In genomic region chr1:74856174-74856573, GRCh38 we compare ENCODE assay signal across 39 cellular contexts.
"Had no signal": no experiment of that assay in that cellular context is flagged by ENCODE, and none has a peak within 500 bp of the region (broad histone marks: within the 10 kb centered on the region; RNA-seq: fewer than 3 reads in every experiment).

No MANE protein-coding gene starts in this region.

- H3K27ac ChIP-seq: ascending aorta, cardiac muscle cell, VCaP had no signal

- DNase-seq: activated CD4-positive, alpha-beta memory T cell treated with anti-CD3 and anti-CD28 coated beads, Interleukin-2, amount 10 ng/mL, durations not matched to agents 7 days and 5 days; activated CD4-positive, alpha-beta T cell treated with anti-CD3 and anti-CD28 coated beads for 1 hour; activated CD4-positive, alpha-beta T cell treated with anti-CD3 and anti-CD28 coated beads for 36 hours; activated CD4-positive, alpha-beta T cell treated with anti-CD3 and anti-CD28 coated beads for 48 hours; activated CD4-positive, alpha-beta T cell treated with anti-CD3 and anti-CD28 coated beads, Interleukin-2, amount 10 ng/mL, durations not matched to agents 7 days and 5 days; activated CD4-positive, alpha-beta T cell treated with anti-CD3 and anti-CD28 coated beads, Interleukin-2, amount 50 U/mL, for 48 hours; activated CD4-positive, CD25-positive, alpha-beta regulatory T cell; activated CD8-positive, alpha-beta memory T cell treated with anti-CD3 and anti-CD28 coated beads for 24 hours; activated CD8-positive, alpha-beta memory T cell treated with anti-CD3 and anti-CD28 coated beads, Interleukin-2, amount 10 ng/mL, durations not matched to agents 7 days and 5 days; activated CD8-positive, alpha-beta memory T cell treated with anti-CD3 and anti-CD28 coated beads, Interleukin-2, amount 50 U/mL, for 48 hours; activated CD8-positive, alpha-beta T cell treated with anti-CD3 and anti-CD28 coated beads, Interleukin-2, amount 10 ng/mL, durations not matched to agents 7 days and 5 days; activated effector memory CD4-positive, alpha-beta T cell treated with Interleukin-2 at 50 U/mL for 16 hours; activated gamma-delta T cell; activated naive CD4-positive, alpha-beta T cell treated with anti-CD3 and anti-CD28 coated beads, Interleukin-2, amount 10 ng/mL, durations not matched to agents 7 days and 5 days; activated naive CD4-positive, alpha-beta T cell treated with Interleukin-2 at 50 U/mL for 16 hours; activated naive CD8-positive, alpha-beta T cell treated with anti-CD3 and anti-CD28 coated beads, Interleukin-2, amount 10 ng/mL, durations not matched to agents 7 days and 5 days; activated naive CD8-positive, alpha-beta T cell treated with anti-CD3 and anti-CD28 coated beads, Interleukin-2, amount 50 U/mL, for 24 hours; activated T-cell treated with anti-CD3 and anti-CD28 coated beads, Interleukin-2, amount 50 U/mL, for 24 hours; activated T-cell treated with anti-CD3 and anti-CD28 coated beads, Interleukin-2, amount 50 U/mL, for 48 hours; amygdala; anterior cingulate cortex; caudate nucleus; cerebellar nuclear complex; T-helper 1 cell; T-helper 2 cell; T-helper 9 cell had no signal

- H3K9me3 Mint-ChIP-seq: activated CD4-positive, alpha-beta memory T cell treated with anti-CD3 and anti-CD28 coated beads, Interleukin-2, amount 10 ng/mL, durations not matched to agents 7 days and 5 days; activated CD4-positive, alpha-beta T cell treated with anti-CD3 and anti-CD28 coated beads, Interleukin-2, amount 10 ng/mL, durations not matched to agents 7 days and 5 days; activated T-cell treated with anti-CD3 and anti-CD28 coated beads, Interleukin-2, amount 50 U/mL, for 24 hours; activated T-helper 2 cell treated with anti-CD3 and anti-CD28 coated beads, Interferon-gamma antibody, Interleukin-2, Interleukin-4, amounts not matched to agents 10 μg/mL and 5 μg/mL and 100 μg/mL, durations not matched to agents 14 hours and 24 hours and 36 hours; brain had no signal

- H3K4me1 ChIP-seq: ascending aorta had no signal

- H3K4me3 Mint-ChIP-seq: activated CD4-positive, alpha-beta memory T cell treated with anti-CD3 and anti-CD28 coated beads, Interleukin-2, amount 10 ng/mL, durations not matched to agents 7 days and 5 days; activated CD4-positive, alpha-beta T cell treated with anti-CD3 and anti-CD28 coated beads for 36 hours; activated CD4-positive, alpha-beta T cell treated with anti-CD3 and anti-CD28 coated beads, Interleukin-2, amount 10 ng/mL, durations not matched to agents 7 days and 5 days; activated CD8-positive, alpha-beta memory T cell treated with anti-CD3 and anti-CD28 coated beads, Interleukin-2, amount 10 ng/mL, durations not matched to agents 7 days and 5 days; activated CD8-positive, alpha-beta T cell treated with anti-CD3 and anti-CD28 coated beads, Interleukin-2, amount 10 ng/mL, durations not matched to agents 7 days and 5 days; activated naive CD4-positive, alpha-beta T cell treated with anti-CD3 and anti-CD28 coated beads, Interleukin-2, amount 10 ng/mL, durations not matched to agents 7 days and 5 days; activated naive CD4-positive, alpha-beta T cell treated with anti-CD3 and anti-CD28 coated beads, Interleukin-2, amount 50 U/mL, for 24 hours; activated naive CD8-positive, alpha-beta T cell; activated naive CD8-positive, alpha-beta T cell treated with anti-CD3 and anti-CD28 coated beads, Interleukin-2, amount 10 ng/mL, durations not matched to agents 7 days and 5 days; activated naive CD8-positive, alpha-beta T cell treated with anti-CD3 and anti-CD28 coated beads, Interleukin-2, amount 50 U/mL, for 24 hours; activated T-cell treated with anti-CD3 and anti-CD28 coated beads, Interleukin-2, amount 50 U/mL, for 24 hours; brain; central memory CD8-positive, alpha-beta T cell; T-helper 1 cell treated with Interleukin-12 subunit alpha and Interleukin-12 subunit beta and Interleukin-4 antibody, amounts not matched to agents 30 μg/mL and 1 μg/mL, for 36 hours; T-helper 2 cell treated with Interferon-gamma antibody and Interleukin-4, amounts not matched to agents 5 μg/mL and 100 μg/mL, for 36 hours had no signal

- H3K27me3 ChIP-seq: ascending aorta, cardiac muscle cell had no signal

- FAIRE-seq: bronchial epithelial cell, TTC549 had no signal

- H3K27me3 Mint-ChIP-seq: activated CD4-positive, alpha-beta memory T cell treated with anti-CD3 and anti-CD28 coated beads, Interleukin-2, amount 10 ng/mL, durations not matched to agents 7 days and 5 days; activated CD4-positive, alpha-beta T cell treated with anti-CD3 and anti-CD28 coated beads for 36 hours; activated CD4-positive, alpha-beta T cell treated with anti-CD3 and anti-CD28 coated beads, Interleukin-2, amount 10 ng/mL, durations not matched to agents 7 days and 5 days; activated CD8-positive, alpha-beta memory T cell treated with anti-CD3 and anti-CD28 coated beads, Interleukin-2, amount 10 ng/mL, durations not matched to agents 7 days and 5 days; activated naive CD4-positive, alpha-beta T cell treated with anti-CD3 and anti-CD28 coated beads, Interleukin-2, amount 10 ng/mL, durations not matched to agents 7 days and 5 days; activated naive CD4-positive, alpha-beta T cell treated with anti-CD3 and anti-CD28 coated beads, Interleukin-2, amount 50 U/mL, for 24 hours; activated naive CD8-positive, alpha-beta T cell; activated naive CD8-positive, alpha-beta T cell treated with anti-CD3 and anti-CD28 coated beads, Interleukin-2, amount 10 ng/mL, durations not matched to agents 7 days and 5 days; activated naive CD8-positive, alpha-beta T cell treated with anti-CD3 and anti-CD28 coated beads, Interleukin-2, amount 50 U/mL, for 24 hours; activated T-cell treated with anti-CD3 and anti-CD28 coated beads, Interleukin-2, amount 50 U/mL, for 24 hours; central memory CD8-positive, alpha-beta T cell had no signal

- H3K36me3 Mint-ChIP-seq: activated CD8-positive, alpha-beta memory T cell treated with anti-CD3 and anti-CD28 coated beads, Interleukin-2, amount 10 ng/mL, durations not matched to agents 7 days and 5 days; activated naive CD4-positive, alpha-beta T cell treated with anti-CD3 and anti-CD28 coated beads, Interleukin-2, amount 10 ng/mL, durations not matched to agents 7 days and 5 days; activated naive CD4-positive, alpha-beta T cell treated with anti-CD3 and anti-CD28 coated beads, Interleukin-2, amount 50 U/mL, for 24 hours; activated naive CD8-positive, alpha-beta T cell; activated naive CD8-positive, alpha-beta T cell treated with anti-CD3 and anti-CD28 coated beads, Interleukin-2, amount 10 ng/mL, durations not matched to agents 7 days and 5 days; brain had no signal

- ATAC-seq: activated CD4-positive, alpha-beta T cell treated with anti-CD3 and anti-CD28 coated beads for 36 hours; activated CD4-positive, CD25-positive, alpha-beta regulatory T cell treated with anti-CD3 and anti-CD28 coated beads, Interleukin-2, amount 50 U/mL, for 24 hours; activated CD8-positive, alpha-beta memory T cell treated with anti-CD3 and anti-CD28 coated beads, Interleukin-2, amount 10 ng/mL, durations not matched to agents 7 days and 5 days; activated CD8-positive, alpha-beta T cell treated with anti-CD3 and anti-CD28 coated beads, Interleukin-2, amount 10 ng/mL, durations not matched to agents 7 days and 5 days; activated naive CD8-positive, alpha-beta T cell treated with anti-CD3 and anti-CD28 coated beads, Interleukin-2, amount 50 U/mL, for 24 hours had no signal

- H3K4me3 ChIP-seq: ascending aorta, cardiac muscle cell had no signal

- H3K27ac Mint-ChIP-seq: activated CD4-positive, alpha-beta memory T cell treated with anti-CD3 and anti-CD28 coated beads, Interleukin-2, amount 10 ng/mL, durations not matched to agents 7 days and 5 days; activated CD4-positive, alpha-beta T cell treated with anti-CD3 and anti-CD28 coated beads for 36 hours; activated CD4-positive, alpha-beta T cell treated with anti-CD3 and anti-CD28 coated beads, Interleukin-2, amount 10 ng/mL, durations not matched to agents 7 days and 5 days; activated CD8-positive, alpha-beta memory T cell treated with anti-CD3 and anti-CD28 coated beads, Interleukin-2, amount 10 ng/mL, durations not matched to agents 7 days and 5 days; activated CD8-positive, alpha-beta T cell treated with anti-CD3 and anti-CD28 coated beads, Interleukin-2, amount 10 ng/mL, durations not matched to agents 7 days and 5 days; activated naive CD4-positive, alpha-beta T cell treated with anti-CD3 and anti-CD28 coated beads, Interleukin-2, amount 10 ng/mL, durations not matched to agents 7 days and 5 days; activated naive CD4-positive, alpha-beta T cell treated with anti-CD3 and anti-CD28 coated beads, Interleukin-2, amount 50 U/mL, for 24 hours; activated naive CD8-positive, alpha-beta T cell; activated naive CD8-positive, alpha-beta T cell treated with anti-CD3 and anti-CD28 coated beads, Interleukin-2, amount 10 ng/mL, durations not matched to agents 7 days and 5 days; activated naive CD8-positive, alpha-beta T cell treated with anti-CD3 and anti-CD28 coated beads, Interleukin-2, amount 50 U/mL, for 24 hours; activated T-cell treated with anti-CD3 and anti-CD28 coated beads, Interleukin-2, amount 50 U/mL, for 24 hours; activated T-helper 2 cell treated with anti-CD3 and anti-CD28 coated beads, Interferon-gamma antibody, Interleukin-2, Interleukin-4, amounts not matched to agents 10 μg/mL and 5 μg/mL and 100 μg/mL, durations not matched to agents 14 hours and 24 hours and 36 hours; brain; T-helper 1 cell treated with Interleukin-12 subunit alpha and Interleukin-12 subunit beta and Interleukin-4 antibody, amounts not matched to agents 30 μg/mL and 1 μg/mL, for 36 hours; T-helper 2 cell treated with Interferon-gamma antibody and Interleukin-4, amounts not matched to agents 5 μg/mL and 100 μg/mL, for 36 hours had no signal

- H3K4me1 Mint-ChIP-seq: activated CD4-positive, alpha-beta memory T cell treated with anti-CD3 and anti-CD28 coated beads, Interleukin-2, amount 10 ng/mL, durations not matched to agents 7 days and 5 days; activated CD4-positive, alpha-beta T cell treated with anti-CD3 and anti-CD28 coated beads for 36 hours; activated CD4-positive, alpha-beta T cell treated with anti-CD3 and anti-CD28 coated beads, Interleukin-2, amount 10 ng/mL, durations not matched to agents 7 days and 5 days; activated CD8-positive, alpha-beta memory T cell treated with anti-CD3 and anti-CD28 coated beads, Interleukin-2, amount 10 ng/mL, durations not matched to agents 7 days and 5 days; activated naive CD4-positive, alpha-beta T cell treated with anti-CD3 and anti-CD28 coated beads, Interleukin-2, amount 10 ng/mL, durations not matched to agents 7 days and 5 days; activated naive CD4-positive, alpha-beta T cell treated with anti-CD3 and anti-CD28 coated beads, Interleukin-2, amount 50 U/mL, for 24 hours; activated naive CD8-positive, alpha-beta T cell treated with anti-CD3 and anti-CD28 coated beads, Interleukin-2, amount 10 ng/mL, durations not matched to agents 7 days and 5 days; activated naive CD8-positive, alpha-beta T cell treated with anti-CD3 and anti-CD28 coated beads, Interleukin-2, amount 50 U/mL, for 24 hours; brain; central memory CD8-positive, alpha-beta T cell had no signal

- H3K36me3 ChIP-seq: ascending aorta, cardiac muscle cell had no signal
